ENCODE assay signal across 8 cellular contexts in genomic region chr12:130819248-130819576, GRCh38. TPM values are rescaled to one million over a fixed set of nuclear protein-coding genes. Genes with fewer than 3 reads are reported as not detected.
A peak's percentile ranks its signal among the peaks of the same experiment; 100 is the strongest.
DNase-seq lines count a peak whose midpoint lies in the region; ATAC-seq and TF ChIP-seq lines count a peak whose summit lies in the region.

No MANE protein-coding gene starts in this region.

- TF ChIP-seq CTCF in mucosa of descending colon (IDR thresholded peaks at IDR 0.05) = no peak

- DNase-seq in CD4-positive, alpha-beta memory T cell = no peak
- DNase-seq in activated CD4-positive, alpha-beta memory T cell treated with anti-CD3 and anti-CD28 coated beads for 36 hours = no peak
- DNase-seq in mucosa of descending colon (no peak), hippocampal formation (lab: John Stamatoyannopoulos, UW) (no peak), NCI-H1417 (lab: John Stamatoyannopoulos, UW) (no peak), Kasumi-1 (lab: John Stamatoyannopoulos, UW) (no peak), NCI-H226 (no peak)

- H3K27ac Mint-ChIP-seq in CD4-positive, alpha-beta memory T cell = peak overlapping the region in 2 of 7 donors; percentile 35 to 77
- H3K27ac Mint-ChIP-seq in activated CD4-positive, alpha-beta memory T cell treated with anti-CD3 and anti-CD28 coated beads for 36 hours = no peak overlapping the region

- intact Hi-C loops in CD4-positive, alpha-beta memory T cell (cut with micrococcal nuclease) = loop anchor here (1.0 to 2.0 kb wide), 4 partner anchors 20 to 314 kb away; partner anchors contain the start of gene STX2
- intact Hi-C loops in activated CD4-positive, alpha-beta memory T cell treated with anti-CD3 and anti-CD28 coated beads for 36 hours (cut with micrococcal nuclease) = no loop called here
- intact Hi-C loops in mucosa of descending colon (cut with DNase I, micrococcal nuclease) = loop anchor here in 1 of 2 donors (5.0 kb wide), 1 partner anchor 57 kb away; no protein-coding TSS in a partner anchor

- no peaks in the 10 kb centered on the region for H3K27me3 Mint-ChIP-seq in CD4-positive, alpha-beta memory T cell
- no peaks in the 10 kb centered on the region for H3K27me3 Mint-ChIP-seq in activated CD4-positive, alpha-beta memory T cell treated with anti-CD3 and anti-CD28 coated beads for 36 hours

- CTCF ChIA-PET in CD4-positive, alpha-beta memory T cell (lab: Charles Lee; ENCODE audit: partially characterized antibody) = interaction anchor here (1.1 to 2.4 kb wide), 8 partner anchors 13 to 285 kb away, joined by 3 to 23 read pairs (median 6); no protein-coding TSS in a partner anchor
- CTCF ChIA-PET in activated CD4-positive, alpha-beta memory T cell treated with anti-CD3 and anti-CD28 coated beads for 36 hours (lab: Charles Lee) = interaction anchor here (1.0 to 2.2 kb wide), 4 partner anchors 19 to 59 kb away, joined by 4 to 10 read pairs (median 7); no protein-coding TSS in a partner anchor

- peaks cover 5 to 15% (median 7%) of the 10 kb centered on the region in 4 donors for H3K4me1 Mint-ChIP-seq in CD4-positive, alpha-beta memory T cell
- peaks cover 7% of the 10 kb centered on the region for H3K4me1 Mint-ChIP-seq in activated CD4-positive, alpha-beta memory T cell treated with anti-CD3 and anti-CD28 coated beads for 36 hours (ENCODE audit: low read depth)

- POLR2A ChIA-PET in CD4-positive, alpha-beta memory T cell (lab: Charles Lee; ENCODE audit: partially characterized antibody) = no interaction called here
- POLR2A ChIA-PET in activated CD4-positive, alpha-beta memory T cell treated with anti-CD3 and anti-CD28 coated beads for 36 hours (lab: Charles Lee) = no interaction called here

- peaks cover 15% of the 10 kb centered on the region for H3K36me3 ChIP-seq in CD4-positive, alpha-beta memory T cell (ENCODE audit: insufficient read depth, low read length)
- H3K36me3 ChIP-seq in mucosa of descending colon (ENCODE audit: low read depth) = no peaks in the 10 kb centered on the region

- no peaks in the 10 kb centered on the region for H3K9me3 Mint-ChIP-seq in CD4-positive, alpha-beta memory T cell
- no peaks in the 10 kb centered on the region for H3K9me3 Mint-ChIP-seq in activated CD4-positive, alpha-beta memory T cell treated with anti-CD3 and anti-CD28 coated beads for 36 hours

- H3K9me3 ChIP-seq in CD4-positive, alpha-beta memory T cell (ENCODE audit: control insufficient read depth in 1 of 2, low read length in 2 of 2) = no peaks in the 10 kb centered on the region
- no peaks in the 10 kb centered on the region for H3K9me3 ChIP-seq in mucosa of descending colon

- H3K27ac ChIP-seq in CD4-positive, alpha-beta memory T cell (ENCODE audit: low read depth, low read length) = peak overlapping the region; percentile 49

- no peaks in the 10 kb centered on the region for H3K27me3 ChIP-seq in CD4-positive, alpha-beta memory T cell (ENCODE audit: insufficient read depth, low read length)

- ATAC-seq in GM21619 (IDR thresholded peaks at IDR 0.05; ENCODE audit: unreplicated experiment) = peak; percentile 12
- ATAC-seq in mucosa of descending colon = peak; percentile 14

- H3K4me3 Mint-ChIP-seq in CD4-positive, alpha-beta memory T cell = peak overlapping the region; percentile 46 to 79 (median 56)
- peak overlapping the region; percentile 20 for H3K4me3 Mint-ChIP-seq in activated CD4-positive, alpha-beta memory T cell treated with anti-CD3 and anti-CD28 coated beads for 36 hours

- H3K36me3 Mint-ChIP-seq in CD4-positive, alpha-beta memory T cell = peaks cover 9 to 29% of the 10 kb centered on the region in 2 donors
- peaks cover 19% of the 10 kb centered on the region for H3K36me3 Mint-ChIP-seq in activated CD4-positive, alpha-beta memory T cell treated with anti-CD3 and anti-CD28 coated beads for 36 hours

- peaks cover 5% of the 10 kb centered on the region for H3K4me1 ChIP-seq in CD4-positive, alpha-beta memory T cell (ENCODE audit: insufficient read depth, low read length)
- H3K4me1 ChIP-seq in mucosa of descending colon (ENCODE audit: low read depth) = peaks cover 4% of the 10 kb centered on the region

- no peak overlapping the region for H3K4me3 ChIP-seq in CD4-positive, alpha-beta memory T cell (ENCODE audit: low read length in 2 of 2)
- H3K4me3 ChIP-seq in mucosa of descending colon = no peak overlapping the region

RNA-seq across cellular contexts. Expression of gene STX2, which starts 19.8 kb away (rescaled TPM):
- total RNA-seq in CD4-positive, alpha-beta memory T cell = 10 to 100 TPM; 30.2 to 35.3 TPM
- polyA plus RNA-seq in CD4-positive, alpha-beta memory T cell = 10 to 100 TPM; 12.1 to 12.9 TPM
- total RNA-seq in activated CD4-positive, alpha-beta memory T cell treated with anti-CD3 and anti-CD28 coated beads for 36 hours = 10 to 100 TPM; 18.1 to 22.8 TPM
- 10 to 100 TPM in 1 of 3 donors, 1 to 10 TPM in 2; 1.6 to 34.2 (median 4.4) TPM for total RNA-seq in mucosa of descending colon

RNA-seq across cellular contexts. Expression of gene RAN, which starts 52.7 kb away (rescaled TPM):
- total RNA-seq in CD4-positive, alpha-beta memory T cell = 100 to 1,000 TPM; 289 to 333 TPM
- 100 to 1,000 TPM; 750 to 868 TPM for polyA plus RNA-seq in CD4-positive, alpha-beta memory T cell
- 1,000 to 10,000 TPM; 2,100 to 2,144 TPM for total RNA-seq in activated CD4-positive, alpha-beta memory T cell treated with anti-CD3 and anti-CD28 coated beads for 36 hours
- 100 to 1,000 TPM; 258 to 389 (median 306) TPM for total RNA-seq in mucosa of descending colon

Comparison
In these comparisons a context has a peak if more than half of its experiments do, and no peak if none do; other contexts are left out.
1. RNA of gene RAN, which starts 52.7 kb away (total RNA-seq): 2,100 to 2,144 TPM in activated CD4-positive, alpha-beta memory T cell treated with anti-CD3 and anti-CD28 coated beads for 36 hours; 289 to 333 TPM in CD4-positive, alpha-beta memory T cell and 258 to 389 TPM in mucosa of descending colon; every median in the first group is over 4 times any median in the second.